ENCODE assay signal across 1 cellular context in the genomic region with DNA sequence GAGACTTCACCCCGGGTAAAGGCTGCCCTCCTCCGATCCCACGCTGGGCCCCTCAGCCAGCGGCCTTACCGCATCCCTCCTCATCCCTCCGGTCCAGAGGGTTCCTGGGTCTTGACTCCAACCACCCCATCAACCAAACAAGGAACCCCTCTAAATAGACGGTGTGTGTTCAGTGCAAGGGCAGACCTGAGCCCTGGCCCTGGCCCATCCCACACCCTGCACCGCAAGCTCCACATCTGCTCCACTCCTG.
TF ChIP-seq lines count a peak whose summit lies in the region.

No MANE protein-coding gene starts in this region.

TF ChIP-seq in HCT116, 20 proteins besides CTCF, POLR2A, EP300 and RAD21 (continued from another document):
- TF ChIP-seq, protein P1, sequence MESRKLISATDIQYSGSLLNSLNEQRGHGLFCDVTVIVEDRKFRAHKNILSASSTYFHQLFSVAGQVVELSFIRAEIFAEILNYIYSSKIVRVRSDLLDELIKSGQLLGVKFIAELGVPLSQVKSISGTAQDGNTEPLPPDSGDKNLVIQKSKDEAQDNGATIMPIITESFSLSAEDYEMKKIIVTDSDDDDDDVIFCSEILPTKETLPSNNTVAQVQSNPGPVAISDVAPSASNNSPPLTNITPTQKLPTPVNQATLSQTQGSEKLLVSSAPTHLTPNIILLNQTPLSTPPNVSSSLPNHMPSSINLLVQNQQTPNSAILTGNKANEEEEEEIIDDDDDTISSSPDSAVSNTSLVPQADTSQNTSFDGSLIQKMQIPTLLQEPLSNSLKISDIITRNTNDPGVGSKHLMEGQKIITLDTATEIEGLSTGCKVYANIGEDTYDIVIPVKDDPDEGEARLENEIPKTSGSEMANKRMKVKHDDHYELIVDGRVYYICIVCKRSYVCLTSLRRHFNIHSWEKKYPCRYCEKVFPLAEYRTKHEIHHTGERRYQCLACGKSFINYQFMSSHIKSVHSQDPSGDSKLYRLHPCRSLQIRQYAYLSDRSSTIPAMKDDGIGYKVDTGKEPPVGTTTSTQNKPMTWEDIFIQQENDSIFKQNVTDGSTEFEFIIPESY (IDR thresholded peaks at IDR 0.05; ENCODE audit: extremely low read depth, insufficient replicate concordance, low read length): no peak
- TF ChIP-seq, protein P2, sequence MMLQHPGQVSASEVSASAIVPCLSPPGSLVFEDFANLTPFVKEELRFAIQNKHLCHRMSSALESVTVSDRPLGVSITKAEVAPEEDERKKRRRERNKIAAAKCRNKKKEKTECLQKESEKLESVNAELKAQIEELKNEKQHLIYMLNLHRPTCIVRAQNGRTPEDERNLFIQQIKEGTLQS (IDR thresholded peaks at IDR 0.05): no peak
- TF ChIP-seq FOSL1 (IDR thresholded peaks at IDR 0.05; ENCODE audit: low read depth) (no peak), CEBPB (IDR thresholded peaks at IDR 0.05; ENCODE audit: low read depth) (no peak)
